ENCODE assay signal across 28 cellular contexts in the genomic region with DNA sequence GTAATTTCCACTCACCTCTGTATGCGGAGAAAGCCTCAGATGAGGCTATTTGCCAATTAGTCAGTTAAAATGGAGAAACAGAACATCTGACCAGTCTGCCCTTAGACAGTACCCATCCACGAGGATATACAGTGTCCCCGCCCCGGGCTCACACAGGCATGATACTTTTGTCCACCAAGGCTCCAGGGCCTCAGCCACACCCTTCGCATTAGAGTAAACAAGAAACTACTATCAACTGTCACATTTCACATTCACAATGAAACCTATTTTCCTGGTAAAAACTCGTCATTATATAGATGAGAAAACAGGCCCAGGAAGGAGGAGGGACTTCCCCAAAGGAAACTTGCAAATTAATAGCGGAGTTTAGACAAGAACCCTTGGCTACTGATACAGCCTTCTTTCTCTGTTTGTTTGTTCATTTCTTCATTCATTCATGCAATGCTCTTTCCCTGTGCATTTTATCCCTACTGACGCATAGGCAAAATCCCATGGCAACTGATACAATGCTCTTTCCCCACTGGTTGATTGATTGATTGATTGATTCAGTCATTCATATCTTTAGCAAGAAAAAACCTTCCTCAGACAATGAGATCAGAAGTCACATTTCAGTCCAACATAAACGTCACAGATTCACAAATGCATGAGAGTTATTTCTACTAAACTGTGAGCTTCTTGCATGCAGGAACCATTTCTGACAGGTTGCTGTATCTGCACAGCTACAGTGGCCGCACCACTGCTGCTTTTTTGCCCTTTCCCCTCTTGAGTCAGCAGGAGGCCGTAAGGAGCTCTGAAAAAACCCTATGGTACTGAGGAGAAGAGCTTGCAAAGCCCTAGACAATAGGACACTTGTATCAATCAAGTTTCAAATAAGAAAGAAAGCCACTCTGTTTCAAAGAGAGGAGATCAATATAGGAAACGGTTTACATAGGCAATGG.
DNase-seq lines count a peak whose midpoint lies in the region; ATAC-seq and TF ChIP-seq lines count a peak whose summit lies in the region.
"Had no signal": no experiment of that assay in that cellular context is flagged by ENCODE, and none has a peak within 500 bp of the region (broad histone marks: within the 10 kb centered on the region; RNA-seq: fewer than 3 reads in every experiment).

No MANE protein-coding gene starts in this region.

- H3K27me3 Mint-ChIP-seq in activated CD8-positive, alpha-beta memory T cell treated with anti-CD3 and anti-CD28 coated beads, Interleukin-2, amount 10 ng/mL, durations not matched to agents 7 days and 5 days: no peaks in the 10 kb centered on the region
- no peaks in the 10 kb centered on the region for H3K27me3 Mint-ChIP-seq in activated T-cell treated with anti-CD3 and anti-CD28 coated beads, Interleukin-2, amount 50 U/mL, for 72 hours (ENCODE audit: low read depth)

- peak; percentile 88 for ATAC-seq in activated CD8-positive, alpha-beta memory T cell treated with anti-CD3 and anti-CD28 coated beads, Interleukin-2, amount 10 ng/mL, durations not matched to agents 7 days and 5 days
- ATAC-seq in HG02885 (IDR thresholded peaks at IDR 0.05; ENCODE audit: poor library complexity, unreplicated experiment): peak; percentile 53
- peak; percentile 77 to 85 for ATAC-seq in activated T-cell treated with anti-CD3 and anti-CD28 coated beads, Interleukin-2, amount 50 U/mL, for 72 hours (replicated peaks in 1 of 2)
- ATAC-seq: right lobe of liver had no signal

- H3K27me3 ChIP-seq in esophagus muscularis mucosa (no peaks in the 10 kb centered on the region), breast epithelium (no peaks in the 10 kb centered on the region)
- H3K27me3 ChIP-seq: BLaER1, right lobe of liver had no signal

- no peak overlapping the region for H3K4me3 ChIP-seq in esophagus muscularis mucosa
- no peak overlapping the region for H3K4me3 ChIP-seq in breast epithelium
- H3K4me3 ChIP-seq: BLaER1, left ventricle myocardium inferior, right lobe of liver, SK-N-MC had no signal

- H3K4me1 ChIP-seq in esophagus muscularis mucosa (no peaks in the 10 kb centered on the region), breast epithelium (no peaks in the 10 kb centered on the region)
- H3K4me1 ChIP-seq: left ventricle myocardium inferior, right lobe of liver had no signal

- H3K27ac ChIP-seq in esophagus muscularis mucosa (replicated peaks in 1 of 4) (no peak overlapping the region), breast epithelium (no peak overlapping the region)
- H3K27ac ChIP-seq: BLaER1, left ventricle myocardium inferior, right lobe of liver, RWPE1, SK-N-MC, VCaP had no signal

- 79% methylated on average over 12 of the region's 12 CpGs for WGBS in esophagus muscularis mucosa

- H3K36me3 ChIP-seq in esophagus muscularis mucosa (no peaks in the 10 kb centered on the region), breast epithelium (no peaks in the 10 kb centered on the region)
- H3K36me3 ChIP-seq: BLaER1, left ventricle myocardium inferior, right lobe of liver had no signal

- H3K9me3 Mint-ChIP-seq in activated CD8-positive, alpha-beta memory T cell treated with anti-CD3 and anti-CD28 coated beads, Interleukin-2, amount 10 ng/mL, durations not matched to agents 7 days and 5 days (ENCODE audit: low read depth): peaks cover 4% of the 10 kb centered on the region
- H3K9me3 Mint-ChIP-seq in activated T-cell treated with anti-CD3 and anti-CD28 coated beads, Interleukin-2, amount 50 U/mL, for 72 hours: peaks cover under 1 to 2% of the 10 kb centered on the region in 2 donors
- H3K9me3 Mint-ChIP-seq: mesothelial cell of epicardium, nephron had no signal

- TF ChIP-seq POLR2A in esophagus muscularis mucosa (IDR thresholded peaks at IDR 0.05; ENCODE audit: low read depth) (no peak), breast epithelium (IDR thresholded peaks at IDR 0.05) (no peak)

- no peaks in the 10 kb centered on the region for H3K9me3 ChIP-seq in esophagus muscularis mucosa
- no peaks in the 10 kb centered on the region for H3K9me3 ChIP-seq in breast epithelium
- H3K9me3 ChIP-seq: BLaER1, left ventricle myocardium inferior, right lobe of liver had no signal

- CTCF ChIA-PET in activated CD8-positive, alpha-beta memory T cell treated with anti-CD3 and anti-CD28 coated beads, Interleukin-2, amount 10 ng/mL, durations not matched to agents 7 days and 5 days (lab: Charles Lee): interaction anchor here (1.0 to 4.2 kb wide), 5 partner anchors 23 to 44 kb away, joined by 3 to 23 read pairs (median 7); no protein-coding TSS in a partner anchor
- CTCF ChIA-PET in HEK293T (lab: Yijun Ruan, JAX): no interaction called here

- H3K36me3 Mint-ChIP-seq in activated CD8-positive, alpha-beta memory T cell treated with anti-CD3 and anti-CD28 coated beads, Interleukin-2, amount 10 ng/mL, durations not matched to agents 7 days and 5 days: peaks cover 19% of the 10 kb centered on the region
- H3K36me3 Mint-ChIP-seq in activated T-cell treated with anti-CD3 and anti-CD28 coated beads, Interleukin-2, amount 50 U/mL, for 72 hours (ENCODE audit: insufficient read depth in 2 of 2): peaks cover 0 to 5% of the 10 kb centered on the region in 2 donors
- H3K36me3 Mint-ChIP-seq: mesothelial cell of epicardium had no signal

- DNase-seq in activated CD8-positive, alpha-beta memory T cell treated with anti-CD3 and anti-CD28 coated beads, Interleukin-2, amount 10 ng/mL, durations not matched to agents 7 days and 5 days: peak; percentile 77
- no peak for DNase-seq in activated CD8-positive, alpha-beta memory T cell treated with anti-CD3 and anti-CD28 coated beads for 24 hours
- DNase-seq in activated T-cell treated with anti-CD3 and anti-CD28 coated beads, Interleukin-2, amount 50 U/mL, for 72 hours: peak; percentile 24 to 44
- DNase-seq in esophagus muscularis mucosa (ENCODE audit: extremely low spot score): peak; percentile 66
- no peak for DNase-seq in HEK293T (ENCODE audit: extremely low spot score)
- DNase-seq in breast epithelium (ENCODE audit: low spot score in 2 of 2): no peak
- no peak for DNase-seq in DMS53 treated with DMSO at 0.1 percent for 48 hours (lab: John Stamatoyannopoulos, UW; ENCODE audit: unreplicated experiment)
- DNase-seq: ACHN, activated gamma-delta T cell, cerebellar nuclear complex, EL, foreskin fibroblast, H7, hippocampal formation, IMR-90, left ventricle myocardium inferior, NCI-H1105, NCI-H2081, NCI-H510A treated with DMSO at 0.1 percent for 48 hours, posterior cingulate gyrus, right lobe of liver had no signal

- peaks cover 48% of the 10 kb centered on the region for H3K4me1 Mint-ChIP-seq in activated CD8-positive, alpha-beta memory T cell treated with anti-CD3 and anti-CD28 coated beads, Interleukin-2, amount 10 ng/mL, durations not matched to agents 7 days and 5 days
- peaks cover 42% of the 10 kb centered on the region for H3K4me1 Mint-ChIP-seq in activated T-cell treated with anti-CD3 and anti-CD28 coated beads, Interleukin-2, amount 50 U/mL, for 72 hours (ENCODE audit: low read depth)
- H3K4me1 Mint-ChIP-seq: nephron had no signal

- POLR2A ChIA-PET in HEK293T (lab: Yijun Ruan, JAX): no interaction called here

- TF ChIP-seq CTCF in esophagus muscularis mucosa (IDR thresholded peaks at IDR 0.05) (no peak), breast epithelium (IDR thresholded peaks at IDR 0.05) (no peak)

- no peak for TF ChIP-seq EP300 in esophagus muscularis mucosa (IDR thresholded peaks at IDR 0.05)

- intact Hi-C loops in esophagus muscularis mucosa (cut with DNase I) (no loop called here), breast epithelium (cut with DNase I; ENCODE audit: low total_unique reads) (no loop called here)

- H3K27ac Mint-ChIP-seq in activated CD8-positive, alpha-beta memory T cell treated with anti-CD3 and anti-CD28 coated beads, Interleukin-2, amount 10 ng/mL, durations not matched to agents 7 days and 5 days: peak overlapping the region; percentile 90
- H3K27ac Mint-ChIP-seq in activated T-cell treated with anti-CD3 and anti-CD28 coated beads, Interleukin-2, amount 50 U/mL, for 72 hours: peak overlapping the region; percentile 30
- H3K27ac Mint-ChIP-seq: mesothelial cell of epicardium, nephron had no signal

- peak overlapping the region; percentile 44 for H3K4me3 Mint-ChIP-seq in activated CD8-positive, alpha-beta memory T cell treated with anti-CD3 and anti-CD28 coated beads, Interleukin-2, amount 10 ng/mL, durations not matched to agents 7 days and 5 days
- peak overlapping the region; percentile 32 to 40 for H3K4me3 Mint-ChIP-seq in activated T-cell treated with anti-CD3 and anti-CD28 coated beads, Interleukin-2, amount 50 U/mL, for 72 hours
- H3K4me3 Mint-ChIP-seq: mesothelial cell of epicardium, nephron had no signal

TF ChIP-seq in HEK293T, 16 proteins besides CTCF, POLR2A, EP300 and RAD21:
- TF ChIP-seq BHLHE40 (IDR thresholded peaks at IDR 0.05; ENCODE audit: borderline replicate concordance) (no peak), FOXK2 (IDR thresholded peaks at IDR 0.05) (no peak), ELF4 (IDR thresholded peaks at IDR 0.05) (no peak), ZNF384 (IDR thresholded peaks at IDR 0.05) (no peak), L3MBTL2 (conservative IDR thresholded peaks at IDR 0.05) (no peak), CTBP1 (IDR thresholded peaks at IDR 0.05; ENCODE audit: borderline replicate concordance) (no peak), SP1 (IDR thresholded peaks at IDR 0.05) (no peak), TARDBP (IDR thresholded peaks at IDR 0.05) (no peak), HDGF (IDR thresholded peaks at IDR 0.05; ENCODE audit: borderline replicate concordance) (no peak), FOXA1 (IDR thresholded peaks at IDR 0.05) (no peak), FOXM1 (IDR thresholded peaks at IDR 0.05; ENCODE audit: borderline replicate concordance) (no peak), LEF1 (IDR thresholded peaks at IDR 0.05; ENCODE audit: borderline replicate concordance) (no peak)
- TF ChIP-seq, protein P1, sequence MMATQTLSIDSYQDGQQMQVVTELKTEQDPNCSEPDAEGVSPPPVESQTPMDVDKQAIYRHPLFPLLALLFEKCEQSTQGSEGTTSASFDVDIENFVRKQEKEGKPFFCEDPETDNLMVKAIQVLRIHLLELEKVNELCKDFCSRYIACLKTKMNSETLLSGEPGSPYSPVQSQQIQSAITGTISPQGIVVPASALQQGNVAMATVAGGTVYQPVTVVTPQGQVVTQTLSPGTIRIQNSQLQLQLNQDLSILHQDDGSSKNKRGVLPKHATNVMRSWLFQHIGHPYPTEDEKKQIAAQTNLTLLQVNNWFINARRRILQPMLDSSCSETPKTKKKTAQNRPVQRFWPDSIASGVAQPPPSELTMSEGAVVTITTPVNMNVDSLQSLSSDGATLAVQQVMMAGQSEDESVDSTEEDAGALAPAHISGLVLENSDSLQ (IDR thresholded peaks at IDR 0.05): no peak
TF ChIP-seq in HEK293T: peak in this region for 0.

Comparison
In these comparisons a context has a peak if more than half of its experiments do, and no peak if none do; other contexts are left out.
1. DNase-seq: peak in activated CD8-positive, alpha-beta memory T cell treated with anti-CD3 and anti-CD28 coated beads, Interleukin-2, amount 10 ng/mL, durations not matched to agents 7 days and 5 days (single experiment), activated T-cell treated with anti-CD3 and anti-CD28 coated beads, Interleukin-2, amount 50 U/mL, for 72 hours (2 of 2) and esophagus muscularis mucosa (single experiment); none in activated CD8-positive, alpha-beta memory T cell treated with anti-CD3 and anti-CD28 coated beads for 24 hours (single experiment), HEK293T (single experiment), breast epithelium (0 of 2) and DMS53 treated with DMSO at 0.1 percent for 48 hours (single experiment).
2. Peak in every context shown above with its lines, with median percentiles within 50 percentile points of each other: ATAC-seq.